16 cellular contexts compared by ENCODE assay signal in the genomic region with DNA sequence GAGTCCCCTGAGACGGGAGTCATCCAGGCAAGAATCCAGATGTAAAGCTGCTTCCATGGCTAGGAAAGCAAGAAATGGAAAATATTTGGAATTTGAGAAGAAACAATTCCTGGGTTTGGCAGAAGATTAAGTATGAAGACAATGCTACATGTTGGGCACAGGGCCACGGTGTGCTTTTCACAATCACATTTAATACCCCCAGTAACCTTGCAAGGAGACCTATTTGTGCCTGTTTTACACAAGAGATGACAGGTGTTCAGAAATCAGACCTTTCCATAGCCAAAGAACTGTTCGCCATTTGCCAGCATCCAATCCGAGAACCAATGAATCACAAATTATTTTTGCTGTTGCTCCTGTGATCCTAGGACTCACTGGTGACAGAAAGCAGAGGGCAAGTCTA. TPM values are rescaled to one million over a fixed set of nuclear protein-coding genes. Genes with fewer than 3 reads are reported as not detected.
DNase-seq lines count a peak whose midpoint lies in the region; ATAC-seq and TF ChIP-seq lines count a peak whose summit lies in the region.
"Had no signal": no experiment of that assay in that cellular context is flagged by ENCODE, and none has a peak within 500 bp of the region (broad histone marks: within the 10 kb centered on the region; RNA-seq: fewer than 3 reads in every experiment).

No MANE protein-coding gene starts in this region.

- intact Hi-C loops in gastrocnemius medialis (cut with DNase I; ENCODE audit: low total_unique reads) = loop anchor here (2.0 to 5.0 kb wide), 2 partner anchors 51 to 369 kb away; partner anchors contain the start of genes AQP4 and KCTD1
- intact Hi-C loops in ovary (cut with DNase I) = no loop called here

- H3K9ac ChIP-seq in endodermal cell (ENCODE audit: extremely low read depth, low read length, poor library complexity, severe bottlenecking) = no peak overlapping the region

- TF ChIP-seq EP300 in ovary (IDR thresholded peaks at IDR 0.05) = no peak

- no peaks in the 10 kb centered on the region for H3K36me3 Mint-ChIP-seq in endodermal cell (ENCODE audit: low read depth)
- H3K36me3 Mint-ChIP-seq: CD14-positive monocyte had no signal

- H3K27ac ChIP-seq in endodermal cell (ENCODE audit: low read depth, low read length) = no peak overlapping the region
- peak overlapping the region; percentile 71 to 85 (median 78) for H3K27ac ChIP-seq in gastrocnemius medialis
- no peak overlapping the region for H3K27ac ChIP-seq in ovary

- H3K27ac Mint-ChIP-seq in endodermal cell = no peak overlapping the region
- H3K27ac Mint-ChIP-seq: CD14-positive monocyte; CD8-positive, alpha-beta T cell had no signal

- no peak overlapping the region for H3K4me3 Mint-ChIP-seq in endodermal cell
- H3K4me3 Mint-ChIP-seq: CD14-positive monocyte; CD8-positive, alpha-beta T cell had no signal

- H3K27me3 ChIP-seq in endodermal cell (ENCODE audit: control insufficient read depth, insufficient read depth, low read length, poor library complexity, severe bottlenecking) (no peaks in the 10 kb centered on the region), gastrocnemius medialis (no peaks in the 10 kb centered on the region), ovary (no peaks in the 10 kb centered on the region)

- H3K9me3 Mint-ChIP-seq in endodermal cell = no peaks in the 10 kb centered on the region
- H3K9me3 Mint-ChIP-seq: CD14-positive monocyte; CD8-positive, alpha-beta T cell had no signal

- TF ChIP-seq CTCF in endodermal cell (conservative IDR thresholded peaks at IDR 0.05) (no peak), gastrocnemius medialis (IDR thresholded peaks at IDR 0.05 in 4 of 5, conservative IDR thresholded peaks at IDR 0.05 in 1 of 5) (no peak), ovary (IDR thresholded peaks at IDR 0.05) (no peak)

- peak; percentile 94 to 98 for ATAC-seq in gastrocnemius medialis
- ATAC-seq in HG03342 (IDR thresholded peaks at IDR 0.05; ENCODE audit: unreplicated experiment) = no peak
- ATAC-seq: CD8-positive, alpha-beta T cell had no signal

- WGBS in endodermal cell (ENCODE audit: insufficient coverage in 1 of 2, insufficient read length in 1 of 2), 2 experiments = 84 to 95% methylated on average over 4 of the region's 4 CpGs
- 22 to 54% (median 37%) methylated on average over 4 of the region's 4 CpGs for WGBS in ovary, 3 donors

- no peaks in the 10 kb centered on the region for H3K27me3 Mint-ChIP-seq in endodermal cell (ENCODE audit: insufficient read depth)

- H3K9me3 ChIP-seq in endodermal cell (ENCODE audit: control insufficient read depth, low read length) = no peaks in the 10 kb centered on the region
- no peaks in the 10 kb centered on the region for H3K9me3 ChIP-seq in gastrocnemius medialis
- no peaks in the 10 kb centered on the region for H3K9me3 ChIP-seq in ovary

- no peak for TF ChIP-seq POLR2A in gastrocnemius medialis (IDR thresholded peaks at IDR 0.05)
- TF ChIP-seq POLR2A in ovary (IDR thresholded peaks at IDR 0.05) = no peak

- no peaks in the 10 kb centered on the region for H3K36me3 ChIP-seq in endodermal cell (ENCODE audit: control insufficient read depth, insufficient read depth, low read length)
- no peaks in the 10 kb centered on the region for H3K36me3 ChIP-seq in gastrocnemius medialis
- H3K36me3 ChIP-seq in ovary = no peaks in the 10 kb centered on the region

- peaks cover 15% of the 10 kb centered on the region for H3K4me1 ChIP-seq in endodermal cell (ENCODE audit: control insufficient read depth, insufficient read depth, low read length)
- peaks cover 10 to 24% of the 10 kb centered on the region in 2 donors for H3K4me1 ChIP-seq in gastrocnemius medialis
- no peaks in the 10 kb centered on the region for H3K4me1 ChIP-seq in ovary (ENCODE audit: insufficient read depth)

- in situ Hi-C loops in gastrocnemius medialis (cut with MboI; ENCODE audit: low sequenced_read_pairs in 4 of 4) = no loop called here

- H3K4me1 Mint-ChIP-seq in endodermal cell = peaks cover 18% of the 10 kb centered on the region
- H3K4me1 Mint-ChIP-seq: CD14-positive monocyte had no signal

- H3K4me3 ChIP-seq in endodermal cell (ENCODE audit: low read length) (peak overlapping the region; percentile 51), gastrocnemius medialis (peak overlapping the region in 1 of 4 donors; percentile 3), ovary (no peak overlapping the region)

- DNase-seq in AG08395 (ENCODE audit: low spot score) = peak; percentile 32
- peak; percentile 7 for DNase-seq in GM03348 (ENCODE audit: low spot score)
- no peak for DNase-seq in endodermal cell
- peak; percentile 61 to 78 for DNase-seq in gastrocnemius medialis
- DNase-seq in NCI-H69 (lab: John Stamatoyannopoulos, UW) = no peak
- no peak for DNase-seq in ovary
- DNase-seq: ACHN; CD8-positive, alpha-beta T cell; COR-L47; DMS153; DMS79 treated with DMSO at 0.1 percent for 48 hours; EL; GDM1; HCEC 1CT had no signal

RNA-seq across cellular contexts. Expression of gene KCTD1, which starts 50.5 kb away (rescaled TPM):
- total RNA-seq in endodermal cell (1 to 10 TPM; 6.8 to 7.3 TPM), gastrocnemius medialis (1 to 10 TPM; 4.7 to 6.0 (median 5.2) TPM), ovary (10 to 100 TPM; 10.7 to 30.8 (median 22.5) TPM)
- polyA plus RNA-seq in endodermal cell (2013, experiment 1 of 2) = 25.3 TPM
- 24.4 TPM for polyA plus RNA-seq in endodermal cell (2013, experiment 2 of 2)
- 10 to 100 TPM; 14.5 to 31.1 TPM for polyA plus RNA-seq in ovary
- polyA plus RNA-seq: CD14-positive monocyte had no signal

Comparison
In these comparisons a context has a peak if more than half of its experiments do, and no peak if none do; other contexts are left out.
1. DNase-seq: peak in AG08395 (single experiment), GM03348 (single experiment) and gastrocnemius medialis (2 of 2); none in endodermal cell (single experiment), NCI-H69 (single experiment) and ovary (0 of 5).
2. H3K27ac ChIP-seq: peak in gastrocnemius medialis (4 of 4); none in endodermal cell (single experiment) and ovary (0 of 2).